17 cellular contexts compared by ENCODE assay signal in the genomic region with DNA sequence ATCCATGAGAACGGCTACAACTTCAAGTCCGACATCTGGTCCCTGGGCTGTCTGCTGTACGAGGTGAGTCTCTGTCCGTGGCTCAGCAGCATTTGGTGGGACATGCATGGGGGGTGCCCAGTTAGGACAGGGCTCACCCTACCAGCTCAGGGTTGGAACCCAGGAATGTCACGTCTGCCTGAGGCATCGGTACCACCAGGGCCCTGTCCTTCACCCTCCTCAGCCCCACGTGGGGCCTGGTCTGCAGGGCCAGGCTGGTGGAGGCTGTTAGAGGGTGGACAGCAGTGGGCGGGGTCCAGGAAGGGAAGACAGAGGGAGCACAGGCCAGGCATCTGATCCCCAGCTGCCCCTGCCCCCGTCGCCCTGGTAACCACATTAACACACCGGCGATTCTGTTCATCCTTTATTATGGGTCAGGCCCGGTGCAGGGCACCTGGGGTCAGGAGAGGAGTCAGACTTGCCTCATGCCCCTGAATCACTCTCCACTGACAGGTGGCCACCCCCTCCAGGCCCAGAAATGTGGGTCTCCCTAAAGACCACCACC.
DNase-seq lines count a peak whose midpoint lies in the region; ATAC-seq and TF ChIP-seq lines count a peak whose summit lies in the region.
"Had no signal": no experiment of that assay in that cellular context is flagged by ENCODE, and none has a peak within 500 bp of the region (broad histone marks: within the 10 kb centered on the region; RNA-seq: fewer than 3 reads in every experiment).

No MANE protein-coding gene starts in this region.

- no peak overlapping the region for H3K4ac ChIP-seq in neuronal stem cell (ENCODE audit: low read length)

- H3K4me3 ChIP-seq in GM23338 (no peak overlapping the region), NT2/D1 (ENCODE audit: insufficient read length, low read depth) (no peak overlapping the region), neuronal stem cell (ENCODE audit: low read length in 2 of 2) (peak overlapping the region in 1 of 2 donors; percentile 9), body of pancreas (no peak overlapping the region)
- H3K4me3 ChIP-seq: BLaER1 treated with 17β-estradiol and CSF1 and Interleukin-3, amounts not matched to agents 10 nM and 100 nM; K562 had no signal

- H3K18ac ChIP-seq in neuronal stem cell (ENCODE audit: low read length): peak overlapping the region; percentile 53

- no peak overlapping the region for H3K4me3 Mint-ChIP-seq in GM23338

- H2BK15ac ChIP-seq in neuronal stem cell (ENCODE audit: low read length): no peak overlapping the region

- H3K27ac ChIP-seq in GM23338 (ENCODE audit: low read depth) (no peak overlapping the region), neuronal stem cell (replicated peaks; ENCODE audit: low read length) (no peak overlapping the region), body of pancreas (no peak overlapping the region)
- H3K27ac ChIP-seq: BLaER1 treated with 17β-estradiol and CSF1 and Interleukin-3, amounts not matched to agents 10 nM and 100 nM had no signal

- peaks cover 18% of the 10 kb centered on the region; the same call in 2 of the 3 replicates for H3K36me3 Mint-ChIP-seq in GM23338 (ENCODE audit: low read depth)

- no peak overlapping the region for H4K8ac ChIP-seq in neuronal stem cell (ENCODE audit: low read depth, low read length)

- H3K4me2 ChIP-seq in GM23338: no peak overlapping the region
- H3K4me2 ChIP-seq in neuronal stem cell (ENCODE audit: insufficient read depth, low read length, poor library complexity, severe bottlenecking): no peak overlapping the region
- H3K4me2 ChIP-seq: BLaER1 treated with 17β-estradiol and CSF1 and Interleukin-3, amounts not matched to agents 10 nM and 100 nM; SK-N-SH had no signal

- no peaks in the 10 kb centered on the region for H3F3A ChIP-seq in GM23338 (replicated peaks; ENCODE audit: low read depth)

- peaks cover 25% of the 10 kb centered on the region for H3K4me1 Mint-ChIP-seq in GM23338

- ATAC-seq in GM23338 (peak; percentile 56), HG03097 (IDR thresholded peaks at IDR 0.05; ENCODE audit: low FRiP score, unreplicated experiment) (no peak), body of pancreas (no peak)
- ATAC-seq: K562 had no signal

- H3K79me1 ChIP-seq in neuronal stem cell (ENCODE audit: low read depth, low read length): peaks cover 4% of the 10 kb centered on the region

- peaks cover 10% of the 10 kb centered on the region; the same call in 1 of the 3 replicates for H3K9me3 Mint-ChIP-seq in GM23338

- H3K4me1 ChIP-seq in GM23338 (ENCODE audit: insufficient read depth): no peaks in the 10 kb centered on the region
- H3K4me1 ChIP-seq in NT2/D1 (ENCODE audit: insufficient read depth, insufficient read length): peaks cover 33% of the 10 kb centered on the region
- H3K4me1 ChIP-seq in neuronal stem cell (ENCODE audit: control insufficient read depth in 2 of 2, insufficient read depth in 1 of 2, low read depth in 1 of 2, low read length in 2 of 2): peaks cover 9 to 29% of the 10 kb centered on the region in 2 donors
- no peaks in the 10 kb centered on the region for H3K4me1 ChIP-seq in body of pancreas

- H3K9me2 ChIP-seq in GM23338 (ENCODE audit: insufficient read depth): no peaks in the 10 kb centered on the region
- H3K9me2 ChIP-seq: SK-N-SH had no signal

- H2AK5ac ChIP-seq in neuronal stem cell (ENCODE audit: low read depth, low read length): no peak overlapping the region

- H3K36me3 ChIP-seq in GM23338 (ENCODE audit: insufficient read depth): no peaks in the 10 kb centered on the region
- peaks cover 74% of the 10 kb centered on the region for H3K36me3 ChIP-seq in NT2/D1 (ENCODE audit: insufficient read depth, insufficient read length, low read length)
- peaks cover 32 to 90% of the 10 kb centered on the region in 2 donors for H3K36me3 ChIP-seq in neuronal stem cell (replicated peaks in 1 of 2; ENCODE audit: control insufficient read depth in 2 of 2, insufficient read depth in 2 of 2, low read length in 2 of 2)
- peaks cover 0 to 6% of the 10 kb centered on the region in 2 donors for H3K36me3 ChIP-seq in body of pancreas (replicated peaks in 1 of 2; ENCODE audit: insufficient read depth in 1 of 2, low read depth in 2 of 2)

- peaks cover 13% of the 10 kb centered on the region; the same call in 1 of the 2 replicates for H3K9me3 ChIP-seq in NT2/D1 (ENCODE audit: insufficient read depth, low read length)
- peaks cover 10 to 21% of the 10 kb centered on the region in 2 donors for H3K9me3 ChIP-seq in neuronal stem cell (replicated peaks in 1 of 2; ENCODE audit: control insufficient read depth in 2 of 2, insufficient read depth in 1 of 2, low read depth in 1 of 2, low read length in 2 of 2)
- peaks cover 0 to 9% (median 0%) of the 10 kb centered on the region in 3 donors for H3K9me3 ChIP-seq in body of pancreas
- H3K9me3 ChIP-seq: SK-N-SH had no signal

- no CpG with 5 or more reads among the region's 13 CpGs for WGBS in neuronal stem cell (ENCODE audit: extremely low coverage in 2 of 2, insufficient read length in 2 of 2, insufficient replicate concordance in 1 of 2), 2 donors
- WGBS in body of pancreas, 2 donors: 83 to 87% methylated on average over 7 to 13 of the region's 13 CpGs

- no peak overlapping the region for H3K23ac ChIP-seq in neuronal stem cell (ENCODE audit: low read depth, low read length, poor library complexity)

- H3K27me3 Mint-ChIP-seq in GM23338 (ENCODE audit: insufficient read depth, low read depth, poor library complexity): peaks cover 10% of the 10 kb centered on the region

- no peak overlapping the region for H2BK12ac ChIP-seq in neuronal stem cell (ENCODE audit: low read length)

- H2AFZ ChIP-seq in GM23338 (no peak overlapping the region), neuronal stem cell (ENCODE audit: low read length) (no peak overlapping the region)

- no peak overlapping the region for H2BK5ac ChIP-seq in neuronal stem cell (ENCODE audit: low read length)

- intact Hi-C loops in body of pancreas (cut with DNase I): no loop called here

- no peaks in the 10 kb centered on the region for H3K27me3 ChIP-seq in GM23338 (ENCODE audit: insufficient read depth)
- no peaks in the 10 kb centered on the region for H3K27me3 ChIP-seq in NT2/D1 (ENCODE audit: insufficient read depth, insufficient read length)
- no peaks in the 10 kb centered on the region for H3K27me3 ChIP-seq in neuronal stem cell (ENCODE audit: control insufficient read depth in 3 of 3, insufficient read depth in 3 of 3, low read depth in 1 of 3, low read length in 3 of 3)
- H3K27me3 ChIP-seq in body of pancreas: no peaks in the 10 kb centered on the region
- H3K27me3 ChIP-seq: BLaER1 treated with 17β-estradiol and CSF1 and Interleukin-3, amounts not matched to agents 10 nM and 100 nM had no signal

- no peaks in the 10 kb centered on the region for H4K20me1 ChIP-seq in GM23338 (replicated peaks; ENCODE audit: insufficient read depth)

- H4K91ac ChIP-seq in neuronal stem cell (ENCODE audit: low read depth, low read length, poor library complexity): no peak overlapping the region

- peak; percentile 56 for DNase-seq in GM23338 (ENCODE audit: low spot score)
- no peak for DNase-seq in NT2/D1 (ENCODE audit: low read depth, low spot score)
- peak; percentile 48 for DNase-seq in iPS-NIHi7 (ENCODE audit: extremely low spot score)
- no peak for DNase-seq in neuronal stem cell (ENCODE audit: low spot score)
- no peak for DNase-seq in activated CD4-positive, alpha-beta T cell treated with anti-CD3 and anti-CD28 coated beads, Interleukin-2, amount 50 U/mL, for 4 hours
- no peak for DNase-seq in body of pancreas
- DNase-seq: DMS 273 treated with DMSO at 0.1 percent for 48 hours; EL; HCEC 1CT; NCI-H1092 treated with DMSO at 0.1 percent for 48 hours; NCI-H1694 treated with DMSO at 0.1 percent for 48 hours; NCI-H69; NK-92 treated with Interleukin-12 subunit alpha and Interleukin-12 subunit beta, amount 100 ng/mL, for 24 hours; SK-N-SH had no signal

- no peak overlapping the region for H2BK120ac ChIP-seq in neuronal stem cell (ENCODE audit: low read depth, low read length)

- no peak overlapping the region for H3K27ac Mint-ChIP-seq in GM23338

- no peak overlapping the region for H3K14ac ChIP-seq in neuronal stem cell (ENCODE audit: low read length)

- no peak for TF ChIP-seq POLR2A in body of pancreas (IDR thresholded peaks at IDR 0.05)

- TF ChIP-seq CTCF in GM23338 (conservative IDR thresholded peaks at IDR 0.05; ENCODE audit: low read depth in 2 of 2) (no peak), body of pancreas (IDR thresholded peaks at IDR 0.05) (no peak)

- no peaks in the 10 kb centered on the region for H3K79me2 ChIP-seq in GM23338 (replicated peaks; ENCODE audit: insufficient read depth)

- H3K9ac ChIP-seq in NT2/D1 (ENCODE audit: insufficient read length, low read depth) (peak overlapping the region; percentile 5), neuronal stem cell (ENCODE audit: low read depth, low read length, poor library complexity) (no peak overlapping the region)
- H3K9ac ChIP-seq: SK-N-SH had no signal

TF ChIP-seq in GM23338, 12 proteins besides CTCF, POLR2A, EP300 and RAD21:
- no peak for TF ChIP-seq POLR2AphosphoS5 (IDR thresholded peaks at IDR 0.05; ENCODE audit: low read depth)

Comparison
In these comparisons a context has a peak if more than half of its experiments do, and no peak if none do; other contexts are left out.
1. DNase-seq: peak in GM23338 (single experiment) and iPS-NIHi7 (single experiment); none in NT2/D1 (single experiment), neuronal stem cell (single experiment), activated CD4-positive, alpha-beta T cell treated with anti-CD3 and anti-CD28 coated beads, Interleukin-2, amount 50 U/mL, for 4 hours (0 of 2) and body of pancreas (0 of 4).